Comparison of ENCODE assay signal across 8 cellular contexts in genomic region chr16:11852092-11852809, GRCh38. TPM values are rescaled to one million over a fixed set of nuclear protein-coding genes. Genes with fewer than 3 reads are reported as not detected.
DNase-seq lines count a peak whose midpoint lies in the region; ATAC-seq and TF ChIP-seq lines count a peak whose summit lies in the region.

No MANE protein-coding gene starts in this region.

- H3K4me3 ChIP-seq in MG63 (peak overlapping the region; percentile 99), choroid plexus epithelial cell (ENCODE audit: low read depth, low read length) (peak overlapping the region; percentile 100), muscle layer of colon (ENCODE audit: low read depth in 1 of 2, low read length in 2 of 2) (peak overlapping the region; percentile 98)

- H3K27me3 ChIP-seq in MG63 (no peaks in the 10 kb centered on the region), muscle layer of colon (ENCODE audit: control insufficient read depth in 1 of 2, insufficient read depth in 2 of 2, low read length in 2 of 2) (no peaks in the 10 kb centered on the region)

- DNase-seq in COLO668 (lab: John Stamatoyannopoulos, UW; ENCODE audit: unreplicated experiment) (peak; percentile 64), MG63 (peak; percentile 45), choroid plexus epithelial cell (ENCODE audit: low read depth) (no peak), sciatic nerve (ENCODE audit: low spot score) (no peak), OCI-M1 (lab: John Stamatoyannopoulos, UW) (no peak)

- H3K9me3 ChIP-seq in MG63 (no peaks in the 10 kb centered on the region), muscle layer of colon (ENCODE audit: low read length) (no peaks in the 10 kb centered on the region)

- H3K36me3 ChIP-seq in MG63 (peaks cover 46% of the 10 kb centered on the region), muscle layer of colon (ENCODE audit: insufficient read depth, low read length) (peaks cover 26% of the 10 kb centered on the region)

- intact Hi-C loops in sciatic nerve (cut with DNase I), result no loop called here

- TF ChIP-seq CTCF in choroid plexus epithelial cell (conservative IDR thresholded peaks at IDR 0.05; ENCODE audit: low read depth, low read length), result no peak

- ATAC-seq in sciatic nerve, result no peak
- ATAC-seq in HG03571 (IDR thresholded peaks at IDR 0.05; ENCODE audit: unreplicated experiment), result no peak
- no peak for ATAC-seq in HG02970 (IDR thresholded peaks at IDR 0.05; ENCODE audit: low FRiP score, unreplicated experiment)

- peaks cover 29% of the 10 kb centered on the region for H3K4me1 ChIP-seq in muscle layer of colon (ENCODE audit: insufficient read depth, low read length)

- H3K27ac ChIP-seq in muscle layer of colon (ENCODE audit: low read depth, low read length), result peak overlapping the region; percentile 94

- peak overlapping the region; percentile 39 for H3K9ac ChIP-seq in muscle layer of colon (ENCODE audit: low read length)

RNA-seq across cellular contexts. Expression of gene RSL1D1, which starts 0.9 kb away (rescaled TPM):
- total RNA-seq in MG63 (2014; rRNA removed; shearing (Covaris generic); ENCODE audit: low replicate concordance), result 346 and 797 TPM in 2 replicates
- 104 TPM for total RNA-seq in sciatic nerve

RNA-seq across cellular contexts. Expression of gene ZC3H7A, which starts 55.2 kb away (rescaled TPM):
- total RNA-seq in MG63 (2014; rRNA removed; shearing (Covaris generic); ENCODE audit: low replicate concordance), result 35.6 and 60.5 TPM in 2 replicates
- total RNA-seq in sciatic nerve, result 91.1 TPM

Comparison
In these comparisons a context has a peak if more than half of its experiments do, and no peak if none do; other contexts are left out.
1. DNase-seq: peak in COLO668 (single experiment) and MG63 (single experiment); none in choroid plexus epithelial cell (single experiment), sciatic nerve (single experiment) and OCI-M1 (single experiment).
2. Peak in every context shown above with its lines, with median percentiles within 50 percentile points of each other: H3K4me3 ChIP-seq.